Comparison of ENCODE assay signal across 8 cellular contexts in genomic region chr14:52695481-52696091, GRCh38. TPM values are rescaled to one million over a fixed set of nuclear protein-coding genes. Genes with fewer than 3 reads are reported as not detected.
DNase-seq lines count a peak whose midpoint lies in the region; ATAC-seq lines count a peak whose summit lies in the region.

ERO1A (minus strand) TSS chr14:52695558; CDS start chr14:52695481, 77 bp downstream.

- intact Hi-C loops in activated T-helper 1 cell treated with anti-CD3 and anti-CD28 coated beads, Interleukin-12 subunit alpha, Interleukin-12 subunit beta, Interleukin-2, Interleukin-4 antibody, amounts not matched to agents 30 ng/mL and 10 ng/mL and 1 ng/mL, durations not matched to agents 14 hours and 24 hours and 36 hours (cut with micrococcal nuclease) = loop anchor here (1.0 to 10.0 kb wide), 4 partner anchors 12 to 381 kb away; partner anchors contain the start of genes GPR137C, PSMC6, PTGER2 and TXNDC16
- intact Hi-C loops in naive thymus-derived CD4-positive, alpha-beta T cell (cut with micrococcal nuclease) = loop anchor here (2.0 to 10.0 kb wide), 3 partner anchors 17 to 459 kb away; partner anchors contain the start of genes DDHD1 (in 1 of the 2) and PTGER2 (in 1 of the 2)

- H3K27ac ChIP-seq in naive thymus-derived CD4-positive, alpha-beta T cell (ENCODE audit: low read depth, low read length) = peak within 1 kb of the TSS; percentile 85

- CTCF ChIA-PET in naive thymus-derived CD4-positive, alpha-beta T cell (lab: Charles Lee) = interaction anchor here (0.9 kb wide), 1 partner anchor 16 kb away, joined by 6 read pairs; no protein-coding TSS in a partner anchor

- DNase-seq in DMS153 treated with DMSO at 0.1 percent for 48 hours (lab: John Stamatoyannopoulos, UW; ENCODE audit: unreplicated experiment) (peak; percentile 35), HuH-7 (ENCODE audit: low spot score) (peak; percentile 43), OCI-M1 (lab: John Stamatoyannopoulos, UW) (peak; percentile 75), fibroblast of gingiva (ENCODE audit: low read depth) (peak; percentile 84)
- DNase-seq in activated T-helper 1 cell treated with anti-CD3 and anti-CD28 coated beads, Interleukin-12 subunit alpha, Interleukin-12 subunit beta, Interleukin-2, Interleukin-4 antibody, amounts not matched to agents 30 ng/mL and 10 ng/mL and 1 ng/mL, durations not matched to agents 14 hours and 24 hours and 36 hours (ENCODE audit: low spot score) = peak; percentile 67
- DNase-seq in naive thymus-derived CD4-positive, alpha-beta T cell = peak; percentile 26 to 83 (median 53)
- peak; percentile 73 for DNase-seq in stimulated activated naive CD4-positive, alpha-beta T cell treated with Interleukin-2 at 50 U/mL for 16 hours (lab: John Stamatoyannopoulos, UW)

- no peaks in the 10 kb centered on the region for H3K27me3 ChIP-seq in naive thymus-derived CD4-positive, alpha-beta T cell (ENCODE audit: control insufficient read depth in 2 of 2, insufficient read depth in 2 of 2, low read length in 2 of 2)

- peaks cover 0 to 5% (median 0%) of the 10 kb centered on the region in 3 experiments for H3K36me3 ChIP-seq in naive thymus-derived CD4-positive, alpha-beta T cell (ENCODE audit: control insufficient read depth in 2 of 3, insufficient read depth in 3 of 3, low read length in 3 of 3)

- H3K27me3 Mint-ChIP-seq in activated T-helper 1 cell treated with anti-CD3 and anti-CD28 coated beads, Interleukin-12 subunit alpha, Interleukin-12 subunit beta, Interleukin-2, Interleukin-4 antibody, amounts not matched to agents 30 ng/mL and 10 ng/mL and 1 ng/mL, durations not matched to agents 14 hours and 24 hours and 36 hours (ENCODE audit: insufficient read depth) = peaks cover 1% of the 10 kb centered on the region
- no peaks in the 10 kb centered on the region for H3K27me3 Mint-ChIP-seq in naive thymus-derived CD4-positive, alpha-beta T cell

- peak; percentile 64 for ATAC-seq in GM21526 (IDR thresholded peaks at IDR 0.05; ENCODE audit: low FRiP score, unreplicated experiment)
- peak; percentile 82 for ATAC-seq in naive thymus-derived CD4-positive, alpha-beta T cell

- H3K27ac Mint-ChIP-seq in activated T-helper 1 cell treated with anti-CD3 and anti-CD28 coated beads, Interleukin-12 subunit alpha, Interleukin-12 subunit beta, Interleukin-2, Interleukin-4 antibody, amounts not matched to agents 30 ng/mL and 10 ng/mL and 1 ng/mL, durations not matched to agents 14 hours and 24 hours and 36 hours = peak within 1 kb of the TSS; percentile 99
- peak within 1 kb of the TSS; percentile 94 to 99 (median 98) for H3K27ac Mint-ChIP-seq in naive thymus-derived CD4-positive, alpha-beta T cell

- peaks cover 13% of the 10 kb centered on the region for H3K36me3 Mint-ChIP-seq in activated T-helper 1 cell treated with anti-CD3 and anti-CD28 coated beads, Interleukin-12 subunit alpha, Interleukin-12 subunit beta, Interleukin-2, Interleukin-4 antibody, amounts not matched to agents 30 ng/mL and 10 ng/mL and 1 ng/mL, durations not matched to agents 14 hours and 24 hours and 36 hours (ENCODE audit: low read depth)
- H3K36me3 Mint-ChIP-seq in naive thymus-derived CD4-positive, alpha-beta T cell = peaks cover 0 to 22% (median 4%) of the 10 kb centered on the region in 5 donors

- H3K4me1 ChIP-seq in naive thymus-derived CD4-positive, alpha-beta T cell (ENCODE audit: control insufficient read depth in 2 of 2, insufficient read depth in 2 of 2, low read length in 2 of 2) = peaks cover 26 to 27% of the 10 kb centered on the region in 2 donors

- H3K9me3 ChIP-seq in naive thymus-derived CD4-positive, alpha-beta T cell (ENCODE audit: control insufficient read depth in 2 of 3, low read length in 3 of 3) = no peaks in the 10 kb centered on the region

- peaks cover 42% of the 10 kb centered on the region for H3K4me1 Mint-ChIP-seq in activated T-helper 1 cell treated with anti-CD3 and anti-CD28 coated beads, Interleukin-12 subunit alpha, Interleukin-12 subunit beta, Interleukin-2, Interleukin-4 antibody, amounts not matched to agents 30 ng/mL and 10 ng/mL and 1 ng/mL, durations not matched to agents 14 hours and 24 hours and 36 hours (ENCODE audit: low read depth)
- peaks cover 32 to 47% (median 42%) of the 10 kb centered on the region in 7 donors for H3K4me1 Mint-ChIP-seq in naive thymus-derived CD4-positive, alpha-beta T cell

- peak within 1 kb of the TSS; percentile 100 for H3K4me3 Mint-ChIP-seq in activated T-helper 1 cell treated with anti-CD3 and anti-CD28 coated beads, Interleukin-12 subunit alpha, Interleukin-12 subunit beta, Interleukin-2, Interleukin-4 antibody, amounts not matched to agents 30 ng/mL and 10 ng/mL and 1 ng/mL, durations not matched to agents 14 hours and 24 hours and 36 hours
- peak within 1 kb of the TSS; percentile 95 to 99 (median 99) for H3K4me3 Mint-ChIP-seq in naive thymus-derived CD4-positive, alpha-beta T cell

- H3K9me3 Mint-ChIP-seq in activated T-helper 1 cell treated with anti-CD3 and anti-CD28 coated beads, Interleukin-12 subunit alpha, Interleukin-12 subunit beta, Interleukin-2, Interleukin-4 antibody, amounts not matched to agents 30 ng/mL and 10 ng/mL and 1 ng/mL, durations not matched to agents 14 hours and 24 hours and 36 hours = no peaks in the 10 kb centered on the region
- peaks cover 0 to 1% (median 0%) of the 10 kb centered on the region in 11 donors for H3K9me3 Mint-ChIP-seq in naive thymus-derived CD4-positive, alpha-beta T cell

- POLR2A ChIA-PET in naive thymus-derived CD4-positive, alpha-beta T cell (lab: Charles Lee) = interaction anchor here (0.6 to 3.6 kb wide), 17 partner anchors 9 to 457 kb away, joined by 3 to 15 read pairs (median 6); partner anchors contain the start of genes DDHD1, GPR137C, STYX and TXNDC16

- peak within 1 kb of the TSS; percentile 79 for H3K4me3 ChIP-seq in naive thymus-derived CD4-positive, alpha-beta T cell (ENCODE audit: low read length)

RNA-seq across cellular contexts. Expression of gene ERO1A, which starts in this region (rescaled TPM):
- total RNA-seq in activated T-helper 1 cell treated with anti-CD3 and anti-CD28 coated beads, Interleukin-12 subunit alpha, Interleukin-12 subunit beta, Interleukin-2, Interleukin-4 antibody, amounts not matched to agents 30 ng/mL and 10 ng/mL and 1 ng/mL, durations not matched to agents 14 hours and 24 hours and 36 hours = 144 and 158 TPM in 2 replicates
- total RNA-seq in naive thymus-derived CD4-positive, alpha-beta T cell = 100 to 1,000 TPM in 1 of 5 experiments, 10 to 100 TPM in 4; 65.3 to 201 (median 68.7) TPM
- polyA plus RNA-seq in naive thymus-derived CD4-positive, alpha-beta T cell = 10 to 100 TPM; 32.1 to 33.8 TPM

Comparison
In these comparisons a context has a peak if more than half of its experiments do, and no peak if none do; other contexts are left out.
1. Peak in every context shown above with its lines: DNase-seq, ATAC-seq, H3K4me3 ChIP-seq and H3K27ac ChIP-seq.